In genomic region chr2:23456881-23457760, GRCh38 we compare ENCODE assay signal across 1 cellular context.
TF ChIP-seq lines count a peak whose summit lies in the region.

No MANE protein-coding gene starts in this region.

TF ChIP-seq in HepG2, 621 proteins besides CTCF, POLR2A, EP300 and RAD21:
- no peak for TF ChIP-seq ZSCAN31 (CRISPR knock-in tag; IDR thresholded peaks at IDR 0.05; ENCODE audit: low read depth)
- no peak for TF ChIP-seq KDM4B (CRISPR knock-in tag; IDR thresholded peaks at IDR 0.05)
- TF ChIP-seq ZNF350 (CRISPR knock-in tag; IDR thresholded peaks at IDR 0.05; ENCODE audit: borderline replicate concordance, low read depth), result no peak
- no peak for TF ChIP-seq ZNF768 (CRISPR knock-in tag; IDR thresholded peaks at IDR 0.05)
- TF ChIP-seq RARG (CRISPR knock-in tag; IDR thresholded peaks at IDR 0.05; ENCODE audit: low read depth), result no peak
- no peak for TF ChIP-seq YY1 (IDR thresholded peaks at IDR 0.05; ENCODE audit: insufficient read depth, insufficient replicate concordance, low read depth, low read length)
- TF ChIP-seq, protein P1, sequence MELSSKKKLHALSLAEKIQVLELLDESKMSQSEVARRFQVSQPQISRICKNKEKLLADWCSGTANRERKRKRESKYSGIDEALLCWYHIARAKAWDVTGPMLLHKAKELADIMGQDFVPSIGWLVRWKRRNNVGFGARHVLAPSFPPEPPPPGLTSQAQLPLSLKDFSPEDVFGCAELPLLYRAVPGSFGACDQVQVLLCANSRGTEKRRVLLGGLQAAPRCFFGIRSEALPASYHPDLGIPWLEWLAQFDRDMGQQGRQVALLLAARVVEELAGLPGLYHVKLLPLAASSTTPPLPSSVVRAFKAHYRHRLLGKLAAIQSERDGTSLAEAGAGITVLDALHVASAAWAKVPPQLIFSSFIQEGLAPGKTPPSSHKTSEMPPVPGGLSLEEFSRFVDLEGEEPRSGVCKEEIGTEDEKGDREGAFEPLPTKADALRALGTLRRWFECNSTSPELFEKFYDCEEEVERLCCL (CRISPR knock-in tag; IDR thresholded peaks at IDR 0.05; ENCODE audit: borderline replicate concordance), result no peak
TF ChIP-seq in HepG2: peak in this region for 0.
